Comparison of ENCODE assay signal across 10 cellular contexts in the genomic region with DNA sequence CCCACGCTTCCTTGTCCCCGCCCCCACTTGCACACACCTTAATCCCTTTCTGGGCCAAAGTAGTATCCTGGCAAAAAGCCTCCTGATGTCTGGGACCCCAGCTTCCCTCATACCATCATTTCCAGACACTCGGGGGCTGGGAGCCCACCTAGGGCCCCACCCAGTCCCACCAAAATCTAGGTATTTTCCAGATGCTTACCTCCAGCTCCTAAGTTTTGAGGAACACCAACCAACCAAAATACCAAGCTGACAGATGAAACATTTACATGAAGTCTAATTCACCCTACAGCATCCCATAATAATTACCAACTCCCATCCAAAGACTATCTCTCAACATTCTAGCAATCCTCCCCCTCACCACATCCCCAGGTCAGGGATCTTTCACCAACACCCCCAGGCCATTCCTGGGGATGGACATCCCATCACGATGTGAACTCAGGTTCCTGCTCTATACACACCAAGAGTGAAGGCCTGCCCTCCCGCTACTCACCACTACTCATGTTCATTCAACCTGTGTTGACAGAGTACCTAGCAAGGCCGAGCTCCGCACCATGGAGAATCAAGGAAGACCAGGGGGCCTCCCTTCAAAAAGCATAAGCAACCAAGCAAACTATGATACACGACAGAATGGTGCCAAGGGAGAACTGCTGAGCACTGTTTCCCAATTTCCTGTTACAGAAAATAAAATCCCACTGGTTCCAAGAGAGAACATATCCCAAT. TPM values are rescaled to one million over a fixed set of nuclear protein-coding genes. Genes with fewer than 3 reads are reported as not detected.
A peak's percentile ranks its signal among the peaks of the same experiment; 100 is the strongest.
DNase-seq lines count a peak whose midpoint lies in the region; ATAC-seq and TF ChIP-seq lines count a peak whose summit lies in the region.
"Had no signal": no experiment of that assay in that cellular context is flagged by ENCODE, and none has a peak within 500 bp of the region (broad histone marks: within the 10 kb centered on the region; RNA-seq: fewer than 3 reads in every experiment).

No MANE protein-coding gene starts in this region.

- peaks cover 14 to 57% (median 35%) of the 10 kb centered on the region in 4 donors for H3K4me1 Mint-ChIP-seq in CD4-positive, CD25-positive, alpha-beta regulatory T cell

- H4K20me1 ChIP-seq in MM.1S (ENCODE audit: insufficient read depth, low read length) = no peaks in the 10 kb centered on the region

- H3K9me3 ChIP-seq in CD4-positive, CD25-positive, alpha-beta regulatory T cell (ENCODE audit: control insufficient read depth in 2 of 2, low read length in 2 of 2) = no peaks in the 10 kb centered on the region
- H3K9me3 ChIP-seq in MM.1S (replicated peaks; ENCODE audit: insufficient read depth, low read length) = no peaks in the 10 kb centered on the region
- no peaks in the 10 kb centered on the region for H3K9me3 ChIP-seq in parathyroid adenoma (ENCODE audit: control insufficient read depth, low read length)

- TF ChIP-seq CTCF in MM.1S (IDR thresholded peaks at IDR 0.05; ENCODE audit: low read length) = no peak
- no peak for TF ChIP-seq CTCF in parathyroid adenoma (IDR thresholded peaks at IDR 0.05)
- no peak for TF ChIP-seq CTCF in GM10266 (IDR thresholded peaks at IDR 0.05; ENCODE audit: control insufficient read depth, insufficient read depth, low read depth, missing control alignments)

- H3K27ac Mint-ChIP-seq in CD4-positive, CD25-positive, alpha-beta regulatory T cell = no peak overlapping the region
- H3K27ac Mint-ChIP-seq: activated T-helper 1 cell treated with anti-CD3 and anti-CD28 coated beads, Interleukin-12 subunit alpha, Interleukin-12 subunit beta, Interleukin-2, Interleukin-4 antibody, amounts not matched to agents 30 ng/mL and 10 ng/mL and 1 ng/mL, durations not matched to agents 14 hours and 24 hours and 36 hours had no signal

- peaks cover 28% of the 10 kb centered on the region for H3K79me2 ChIP-seq in MM.1S (ENCODE audit: low read length)
- peaks cover 27% of the 10 kb centered on the region for H3K79me2 ChIP-seq in parathyroid adenoma

- no peak overlapping the region for H2AFZ ChIP-seq in MM.1S (ENCODE audit: low read length)
- peak overlapping the region; percentile 30 for H2AFZ ChIP-seq in parathyroid adenoma

- H3K27me3 Mint-ChIP-seq in CD4-positive, CD25-positive, alpha-beta regulatory T cell = peaks cover 4% of the 10 kb centered on the region
- H3K27me3 Mint-ChIP-seq: IgD-negative memory B cell had no signal

- peaks cover 58% of the 10 kb centered on the region for H3K4me1 ChIP-seq in CD4-positive, CD25-positive, alpha-beta regulatory T cell (ENCODE audit: control insufficient read depth, insufficient read depth, low read length, poor library complexity, severe bottlenecking)
- H3K4me1 ChIP-seq in MM.1S (ENCODE audit: low read length) = peaks cover 40% of the 10 kb centered on the region
- peaks cover 49% of the 10 kb centered on the region for H3K4me1 ChIP-seq in parathyroid adenoma

- no peaks in the 10 kb centered on the region for H3K36me3 ChIP-seq in CD4-positive, CD25-positive, alpha-beta regulatory T cell (ENCODE audit: control insufficient read depth, insufficient read depth, low read length)
- H3K36me3 ChIP-seq in MM.1S (replicated peaks; ENCODE audit: insufficient read depth, low read length) = no peaks in the 10 kb centered on the region
- H3K36me3 ChIP-seq in parathyroid adenoma (ENCODE audit: control insufficient read depth, insufficient read depth, low read length) = no peaks in the 10 kb centered on the region

- DNase-seq in CD4-positive, CD25-positive, alpha-beta regulatory T cell = peak; percentile 38 to 59 (median 52)
- DNase-seq in MM.1S (no peak), caudate nucleus (lab: John Stamatoyannopoulos, UW) (peak in 3 of 61 donors; percentile 11 to 37 (median 34)), GM10266 (ENCODE audit: extremely low spot score) (no peak), Kasumi-1 (lab: John Stamatoyannopoulos, UW) (no peak)

- H3K9me3 Mint-ChIP-seq in CD4-positive, CD25-positive, alpha-beta regulatory T cell = peaks cover 0 to 3% (median 0%) of the 10 kb centered on the region in 7 donors
- H3K9me3 Mint-ChIP-seq: activated T-helper 1 cell treated with anti-CD3 and anti-CD28 coated beads, Interleukin-12 subunit alpha, Interleukin-12 subunit beta, Interleukin-2, Interleukin-4 antibody, amounts not matched to agents 30 ng/mL and 10 ng/mL and 1 ng/mL, durations not matched to agents 14 hours and 24 hours and 36 hours; IgD-negative memory B cell had no signal

- H3K4me3 Mint-ChIP-seq in CD4-positive, CD25-positive, alpha-beta regulatory T cell = no peak overlapping the region
- H3K4me3 Mint-ChIP-seq: activated T-helper 1 cell treated with anti-CD3 and anti-CD28 coated beads, Interleukin-12 subunit alpha, Interleukin-12 subunit beta, Interleukin-2, Interleukin-4 antibody, amounts not matched to agents 30 ng/mL and 10 ng/mL and 1 ng/mL, durations not matched to agents 14 hours and 24 hours and 36 hours; IgD-negative memory B cell had no signal

- H3K9ac ChIP-seq in MM.1S (ENCODE audit: low read length) (no peak overlapping the region), parathyroid adenoma (no peak overlapping the region)

- H3K27ac ChIP-seq in CD4-positive, CD25-positive, alpha-beta regulatory T cell (ENCODE audit: insufficient read depth, low read length, poor library complexity, severe bottlenecking) = peak overlapping the region; percentile 96
- H3K27ac ChIP-seq in MM.1S (ENCODE audit: low read length) = peak overlapping the region; percentile 7; the same call in 1 of the 2 replicates
- peak overlapping the region; percentile 96 for H3K27ac ChIP-seq in caudate nucleus (ENCODE audit: low read depth, low read length)
- peak overlapping the region; percentile 98 for H3K27ac ChIP-seq in parathyroid adenoma

- H3K27me3 ChIP-seq in CD4-positive, CD25-positive, alpha-beta regulatory T cell (ENCODE audit: control insufficient read depth, insufficient read depth, low read length) = no peaks in the 10 kb centered on the region
- H3K27me3 ChIP-seq in MM.1S (replicated peaks; ENCODE audit: insufficient read depth, low read length) (no peaks in the 10 kb centered on the region), parathyroid adenoma (ENCODE audit: control insufficient read depth, insufficient read depth, low read length) (no peaks in the 10 kb centered on the region)

- H3K9me2 ChIP-seq in MM.1S (replicated peaks; ENCODE audit: insufficient read depth, low read length) = no peaks in the 10 kb centered on the region

- H3K4me2 ChIP-seq in MM.1S (ENCODE audit: low read depth, low read length) (no peak overlapping the region), parathyroid adenoma (ENCODE audit: low read length) (no peak overlapping the region)

- H3F3A ChIP-seq in MM.1S (ENCODE audit: insufficient read depth, low read length) = peaks cover 40% of the 10 kb centered on the region

- H3K4me3 ChIP-seq in CD4-positive, CD25-positive, alpha-beta regulatory T cell (ENCODE audit: low read depth, low read length) = no peak overlapping the region
- no peak overlapping the region for H3K4me3 ChIP-seq in MM.1S (ENCODE audit: low read length)
- no peak overlapping the region for H3K4me3 ChIP-seq in parathyroid adenoma (ENCODE audit: low read depth, low read length)

- no peak for ATAC-seq in CD4-positive, CD25-positive, alpha-beta regulatory T cell (ENCODE audit: low read depth in 2 of 2)
- no peak for ATAC-seq in HG03439 (IDR thresholded peaks at IDR 0.05; ENCODE audit: unreplicated experiment)
- no peak for ATAC-seq in HG03175 (IDR thresholded peaks at IDR 0.05; ENCODE audit: unreplicated experiment)

- H3K36me3 Mint-ChIP-seq in CD4-positive, CD25-positive, alpha-beta regulatory T cell = peaks cover 5% of the 10 kb centered on the region

RNA-seq across cellular contexts. Expression of gene CHD4, which starts 1.6 kb away (rescaled TPM):
- 474 TPM for total RNA-seq in CD4-positive, CD25-positive, alpha-beta regulatory T cell
- 10 to 100 TPM; 32.2 to 43.4 (median 38.8) TPM for polyA plus RNA-seq in CD4-positive, CD25-positive, alpha-beta regulatory T cell

RNA-seq across cellular contexts. Expression of gene LPAR5, which starts 27.0 kb away (rescaled TPM):
- 7.0 TPM for total RNA-seq in CD4-positive, CD25-positive, alpha-beta regulatory T cell
- polyA plus RNA-seq in CD4-positive, CD25-positive, alpha-beta regulatory T cell = 10 to 100 TPM in 1 of 4 donors, 1 to 10 TPM in 3; 6.6 to 17.3 (median 8.6) TPM

RNA-seq across cellular contexts. Expression of gene ACRBP, which starts 38.5 kb away (rescaled TPM):
- total RNA-seq in CD4-positive, CD25-positive, alpha-beta regulatory T cell = 13.7 TPM
- under 1 TPM in 1 of 4 donors, not detected in 3; 0.41 TPM for polyA plus RNA-seq in CD4-positive, CD25-positive, alpha-beta regulatory T cell

RNA-seq across cellular contexts. Expression of gene NOP2, which starts 40.7 kb away (rescaled TPM):
- 77.5 TPM for total RNA-seq in CD4-positive, CD25-positive, alpha-beta regulatory T cell
- 10 to 100 TPM; 13.2 to 34.0 (median 22.5) TPM for polyA plus RNA-seq in CD4-positive, CD25-positive, alpha-beta regulatory T cell

RNA-seq across cellular contexts. Expression of gene IFFO1, which starts 52.9 kb away (rescaled TPM):
- 46.6 TPM for total RNA-seq in CD4-positive, CD25-positive, alpha-beta regulatory T cell
- polyA plus RNA-seq in CD4-positive, CD25-positive, alpha-beta regulatory T cell = 10 to 100 TPM in 1 of 4 donors, 1 to 10 TPM in 3; 5.6 to 10.4 (median 8.3) TPM

Comparison
In these comparisons a context has a peak if more than half of its experiments do, and no peak if none do; other contexts are left out.
1. DNase-seq: peak in CD4-positive, CD25-positive, alpha-beta regulatory T cell (3 of 3); none in MM.1S (single experiment), GM10266 (single experiment) and Kasumi-1 (0 of 2).
2. H3K27ac ChIP-seq: peak in every context shown above with its lines; median percentile 98 in parathyroid adenoma; 96 in CD4-positive, CD25-positive, alpha-beta regulatory T cell; 96 in caudate nucleus; 7 in MM.1S.